ENCODE assay signal across 8 cellular contexts in genomic region chr2:190533968-190534309, GRCh38. TPM values are rescaled to one million over a fixed set of nuclear protein-coding genes. Genes with fewer than 3 reads are reported as not detected.
DNase-seq lines count a peak whose midpoint lies in the region; ATAC-seq and TF ChIP-seq lines count a peak whose summit lies in the region.

No MANE protein-coding gene starts in this region.

- H3K36me3 ChIP-seq in brain microvascular endothelial cell (replicated peaks) (no peaks in the 10 kb centered on the region), lower lobe of right lung (no peaks in the 10 kb centered on the region)

- ATAC-seq in HG02840 (IDR thresholded peaks at IDR 0.05; ENCODE audit: low FRiP score, unreplicated experiment) (peak; percentile 12), lower lobe of right lung (peak; percentile 52 to 64)

- H3K27me3 ChIP-seq in brain microvascular endothelial cell (replicated peaks) = no peaks in the 10 kb centered on the region
- no peaks in the 10 kb centered on the region for H3K27me3 ChIP-seq in lower lobe of right lung (ENCODE audit: low read depth)

- H3K4me1 ChIP-seq in lower lobe of right lung = peaks cover 27% of the 10 kb centered on the region

- peak overlapping the region; percentile 60 for H3K27ac ChIP-seq in brain microvascular endothelial cell
- peak overlapping the region; percentile 97 for H3K27ac ChIP-seq in lower lobe of right lung

- DNase-seq in GM12864 (ENCODE audit: low read depth) (peak; percentile 52), T follicular helper cell (ENCODE audit: low read depth) (peak; percentile 41), brain microvascular endothelial cell (no peak), lower lobe of right lung (no peak), islet precursor cell (no peak), DMS 273 (lab: John Stamatoyannopoulos, UW; ENCODE audit: unreplicated experiment) (no peak)
- DNase-seq in stimulated activated naive CD4-positive, alpha-beta T cell treated with Interleukin-2 at 50 U/mL for 16 hours (lab: John Stamatoyannopoulos, UW) = peak; percentile 44

- no peaks in the 10 kb centered on the region for H3K9me3 ChIP-seq in lower lobe of right lung

- TF ChIP-seq CTCF in GM12864 (IDR thresholded peaks at IDR 0.05; ENCODE audit: low read depth, low read length, missing control alignments) (no peak), brain microvascular endothelial cell (IDR thresholded peaks at IDR 0.05; ENCODE audit: low read depth, low read length, missing control alignments) (no peak), lower lobe of right lung (IDR thresholded peaks at IDR 0.05) (no peak)

- in situ Hi-C loops in brain microvascular endothelial cell (cut with HindIII; ENCODE audit: low pct_ligation_motif_present, low sequenced_read_pairs) = no loop called here

- intact Hi-C loops in lower lobe of right lung (cut with DNase I) = no loop called here

- peak overlapping the region; percentile 60 for H3K4me3 ChIP-seq in GM12864 (ENCODE audit: low read depth, low read length)
- peak overlapping the region; percentile 68 for H3K4me3 ChIP-seq in brain microvascular endothelial cell (ENCODE audit: low read depth, low read length)
- H3K4me3 ChIP-seq in lower lobe of right lung = peak overlapping the region; percentile 82

RNA-seq across cellular contexts. Expression of gene NEMP2, which starts 0.6 kb away (rescaled TPM):
- 9.5 TPM for total RNA-seq in lower lobe of right lung

Comparison
In these comparisons a context has a peak if more than half of its experiments do, and no peak if none do; other contexts are left out.
1. DNase-seq: peak in GM12864 (single experiment), T follicular helper cell (single experiment) and stimulated activated naive CD4-positive, alpha-beta T cell treated with Interleukin-2 at 50 U/mL for 16 hours (single experiment); none in brain microvascular endothelial cell (single experiment), lower lobe of right lung (single experiment), islet precursor cell (single experiment) and DMS 273 (single experiment).
2. Peak in every context shown above with its lines, with median percentiles within 50 percentile points of each other: H3K4me3 ChIP-seq.